In the genomic region with DNA sequence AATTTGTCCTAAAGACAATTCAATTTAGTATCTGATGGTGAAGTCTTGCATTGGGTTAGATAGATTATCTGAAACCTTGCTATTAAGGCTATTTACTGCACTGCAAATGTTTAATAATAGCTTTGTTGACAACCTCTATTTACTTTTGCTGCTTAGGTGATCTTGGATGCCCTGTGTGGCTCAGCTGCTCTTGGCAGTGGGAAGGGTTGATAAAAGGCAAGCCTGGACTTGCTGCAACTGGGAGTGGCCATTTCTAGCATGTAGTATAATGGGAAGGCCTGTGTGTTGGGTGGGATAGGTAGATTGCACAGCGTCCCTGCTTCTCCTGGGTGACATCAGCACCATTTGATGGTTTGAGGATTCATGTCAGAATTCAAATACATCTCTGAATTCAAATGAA, we compare ENCODE assay signal across 10 cellular contexts. TPM values are rescaled to one million over a fixed set of nuclear protein-coding genes. Genes with fewer than 3 reads are reported as not detected.
DNase-seq lines count a peak whose midpoint lies in the region; ATAC-seq, FAIRE-seq and TF ChIP-seq lines count a peak whose summit lies in the region.
"Had no signal": no experiment of that assay in that cellular context is flagged by ENCODE, and none has a peak within 500 bp of the region (broad histone marks: within the 10 kb centered on the region; RNA-seq: fewer than 3 reads in every experiment).

No MANE protein-coding gene starts in this region.

- no peak for TF ChIP-seq CTCF in Loucy (conservative IDR thresholded peaks at IDR 0.05; ENCODE audit: low read length)
- TF ChIP-seq CTCF in keratinocyte (optimal IDR thresholded peaks at IDR 0.05 in 1 of 3, IDR thresholded peaks at IDR 0.05 in 1 of 3, conservative IDR thresholded peaks at IDR 0.05 in 1 of 3; ENCODE audit: extremely low read depth in 1 of 3, insufficient read depth in 2 of 3, low read length in 3 of 3): no peak
- TF ChIP-seq CTCF in prostate gland (IDR thresholded peaks at IDR 0.05): no peak

- ATAC-seq in T-helper 17 cell (no peak), HG03442 (IDR thresholded peaks at IDR 0.05; ENCODE audit: unreplicated experiment) (no peak)

- no peaks in the 10 kb centered on the region for H3K36me3 Mint-ChIP-seq in CD4-positive, alpha-beta memory T cell
- H3K36me3 Mint-ChIP-seq in T-helper 17 cell (ENCODE audit: low read depth): no peaks in the 10 kb centered on the region

- no peaks in the 10 kb centered on the region for H3K27me3 ChIP-seq in CD4-positive, alpha-beta memory T cell (ENCODE audit: insufficient read depth, low read length)
- H3K27me3 ChIP-seq in Loucy (ENCODE audit: insufficient read depth, low read length, poor library complexity, severe bottlenecking) (no peaks in the 10 kb centered on the region), keratinocyte (ENCODE audit: control insufficient read depth, extremely low read depth, insufficient read depth, low read length) (no peaks in the 10 kb centered on the region), prostate gland (replicated peaks; ENCODE audit: insufficient read depth) (no peaks in the 10 kb centered on the region)

- TF ChIP-seq POLR2A in prostate gland (IDR thresholded peaks at IDR 0.05): no peak

- H4K20me1 ChIP-seq in Loucy (ENCODE audit: insufficient read depth, low read length, poor library complexity, severe bottlenecking) (no peaks in the 10 kb centered on the region), keratinocyte (ENCODE audit: control insufficient read depth, extremely low read depth, insufficient read depth, low read length) (no peaks in the 10 kb centered on the region)

- no peaks in the 10 kb centered on the region for H3K79me2 ChIP-seq in Loucy (ENCODE audit: insufficient read depth, low read length)
- no peaks in the 10 kb centered on the region for H3K79me2 ChIP-seq in keratinocyte (ENCODE audit: control insufficient read depth, insufficient read depth, low read length)

- dilution Hi-C loops in keratinocyte (cut with MboI; ENCODE audit: extremely low pct_ligation_motif_present, low sequenced_read_pairs): no loop called here

- H3K4me1 Mint-ChIP-seq in CD4-positive, alpha-beta memory T cell: peaks cover 32 to 60% (median 44%) of the 10 kb centered on the region in 4 donors
- peaks cover 27% of the 10 kb centered on the region for H3K4me1 Mint-ChIP-seq in T-helper 17 cell

- H3K27ac ChIP-seq in CD4-positive, alpha-beta memory T cell (ENCODE audit: low read depth, low read length): no peak overlapping the region
- H3K27ac ChIP-seq in keratinocyte (ENCODE audit: control insufficient read depth, insufficient read depth, low read length) (peak overlapping the region; percentile 62), prostate gland (no peak overlapping the region)

- H3K9me1 ChIP-seq in keratinocyte (ENCODE audit: control insufficient read depth, extremely low read depth, insufficient read depth, low read length): no peaks in the 10 kb centered on the region

- 47% methylated on average over 1 of the region's 1 CpG for WGBS in prostate gland

- H3K9ac ChIP-seq in Loucy (ENCODE audit: low read depth, low read length, poor library complexity, severe bottlenecking): peak overlapping the region; percentile 15
- no peak overlapping the region for H3K9ac ChIP-seq in keratinocyte (ENCODE audit: control insufficient read depth, extremely low read depth, insufficient read depth, low read length)

- H3K9me2 ChIP-seq in Loucy (replicated peaks; ENCODE audit: low read depth, low read length): no peaks in the 10 kb centered on the region

- H3K36me3 ChIP-seq in CD4-positive, alpha-beta memory T cell (ENCODE audit: insufficient read depth, low read length): no peaks in the 10 kb centered on the region
- H3K36me3 ChIP-seq in Loucy (ENCODE audit: insufficient read depth, low read length): no peaks in the 10 kb centered on the region
- H3K36me3 ChIP-seq in keratinocyte (ENCODE audit: control insufficient read depth in 2 of 2, extremely low read depth in 1 of 2, insufficient read depth in 2 of 2, low read length in 2 of 2): no peaks in the 10 kb centered on the region
- H3K36me3 ChIP-seq in prostate gland: no peaks in the 10 kb centered on the region

- H3K4me2 ChIP-seq in Loucy (ENCODE audit: low read depth, low read length, poor library complexity, severe bottlenecking) (no peak overlapping the region), keratinocyte (ENCODE audit: control insufficient read depth, extremely low read depth, insufficient read depth, low read depth, low read length) (peak overlapping the region; percentile 23)

- H3K4me3 ChIP-seq in CD4-positive, alpha-beta memory T cell (ENCODE audit: low read length in 2 of 2): no peak overlapping the region
- H3K4me3 ChIP-seq in Loucy (ENCODE audit: low read length, poor library complexity, severe bottlenecking): no peak overlapping the region
- H3K4me3 ChIP-seq in keratinocyte (ENCODE audit: control insufficient read depth in 2 of 3, extremely low read depth in 1 of 3, insufficient read depth in 2 of 3, low read depth in 1 of 3, low read length in 3 of 3): no peak overlapping the region
- H3K4me3 ChIP-seq in prostate gland: no peak overlapping the region

- no peaks in the 10 kb centered on the region for H3K9me3 ChIP-seq in CD4-positive, alpha-beta memory T cell (ENCODE audit: control insufficient read depth in 1 of 2, low read length in 2 of 2)
- H3K9me3 ChIP-seq in Loucy (ENCODE audit: insufficient read depth, low read depth, low read length) (no peaks in the 10 kb centered on the region), T-helper 17 cell (ENCODE audit: control insufficient read depth, low read length, poor library complexity, severe bottlenecking) (no peaks in the 10 kb centered on the region), keratinocyte (ENCODE audit: control insufficient read depth, low read depth, low read length) (no peaks in the 10 kb centered on the region), prostate gland (no peaks in the 10 kb centered on the region)

- intact Hi-C loops in CD4-positive, alpha-beta memory T cell (cut with micrococcal nuclease): loop anchor here (5.0 kb wide), 2 partner anchors 50 to 340 kb away; a partner anchor contains a TSS
- intact Hi-C loops in prostate gland (cut with DNase I): loop anchor here (10.0 kb wide), 1 partner anchor 63 kb away; no protein-coding TSS in a partner anchor

- peaks cover 67% of the 10 kb centered on the region for H3K4me1 ChIP-seq in CD4-positive, alpha-beta memory T cell (ENCODE audit: insufficient read depth, low read length)
- peaks cover 64% of the 10 kb centered on the region for H3K4me1 ChIP-seq in Loucy (ENCODE audit: insufficient read depth, low read length, poor library complexity, severe bottlenecking)
- peaks cover 28% of the 10 kb centered on the region for H3K4me1 ChIP-seq in keratinocyte (ENCODE audit: control insufficient read depth, extremely low read depth, insufficient read depth, low read length)
- no peaks in the 10 kb centered on the region for H3K4me1 ChIP-seq in prostate gland (replicated peaks)

- POLR2A ChIA-PET in CD4-positive, alpha-beta memory T cell (lab: Charles Lee; ENCODE audit: partially characterized antibody): interaction anchor here (1.0 kb wide), 1 partner anchor 23 kb away, joined by 3 read pairs; no protein-coding TSS in a partner anchor

- H3K27ac Mint-ChIP-seq in CD4-positive, alpha-beta memory T cell: peak overlapping the region in 4 of 7 donors; percentile 3 to 85 (median 41)
- peak overlapping the region; percentile 81 for H3K27ac Mint-ChIP-seq in T-helper 17 cell

- H3K9me3 Mint-ChIP-seq in CD4-positive, alpha-beta memory T cell: no peaks in the 10 kb centered on the region

- no peak for DNase-seq in CD4-positive, alpha-beta memory T cell
- DNase-seq in T-helper 17 cell: no peak
- DNase-seq in keratinocyte (ENCODE audit: low read depth, low spot score): peak; percentile 36
- DNase-seq in NCI-H524 (lab: John Stamatoyannopoulos, UW): no peak
- no peak for DNase-seq in T1000 (lab: John Stamatoyannopoulos, UW)
- DNase-seq in prostate gland (ENCODE audit: low spot score): no peak
- DNase-seq: activated CD4-positive, alpha-beta T cell treated with anti-CD3 and anti-CD28 coated beads, Interleukin-2, amount 50 U/mL, for 4 hours; effector memory CD4-positive, alpha-beta T cell had no signal

- H3F3A ChIP-seq in Loucy (ENCODE audit: low read depth): peaks cover 8% of the 10 kb centered on the region; the same call in 1 of the 2 replicates

- no peaks in the 10 kb centered on the region for H3K27me3 Mint-ChIP-seq in CD4-positive, alpha-beta memory T cell
- H3K27me3 Mint-ChIP-seq in T-helper 17 cell: no peaks in the 10 kb centered on the region

- FAIRE-seq in keratinocyte (lab: Jason Lieb, UNC): no peak

- H2AFZ ChIP-seq in Loucy (ENCODE audit: low read length) (no peak overlapping the region), keratinocyte (ENCODE audit: control insufficient read depth, low read length) (no peak overlapping the region)

- CTCF ChIA-PET in CD4-positive, alpha-beta memory T cell (lab: Charles Lee; ENCODE audit: partially characterized antibody): interaction anchor here (2.3 kb wide), 1 partner anchor 176 kb away, joined by 5 read pairs; no protein-coding TSS in a partner anchor

- H3K4me3 Mint-ChIP-seq in CD4-positive, alpha-beta memory T cell: peak overlapping the region in 2 of 8 donors; percentile 2 to 26
- no peak overlapping the region for H3K4me3 Mint-ChIP-seq in T-helper 17 cell

RNA-seq across cellular contexts. Expression of a gene that starts 49.1 kb away (rescaled TPM):
- total RNA-seq in CD4-positive, alpha-beta memory T cell: 10 to 100 TPM; 10.7 to 11.2 TPM
- 1 to 10 TPM; 3.2 to 3.3 TPM for polyA plus RNA-seq in CD4-positive, alpha-beta memory T cell
- 1 to 10 TPM; 6.9 to 8.7 TPM for total RNA-seq in T-helper 17 cell
- 2.6 to 3.8 TPM (median 3.4 TPM) in 3 replicates for polyA plus RNA-seq in keratinocyte
- polyA plus RNA-seq in keratinocyte (2011; ENCODE audit: low read depth): 1.4 TPM
- 2.3 and 3.3 TPM in 2 replicates for polyA plus RNA-seq in keratinocyte (2011; cell fraction: cytosol; rRNA removed)
- polyA plus RNA-seq in keratinocyte (2011; cell fraction: nucleus; rRNA removed): 5.3 and 5.6 TPM in 2 replicates
- polyA plus RNA-seq in keratinocyte (2012; ENCODE audit: low replicate concordance): 1.6 and 1.8 TPM in 2 replicates
- polyA minus RNA-seq in keratinocyte: 0.69 to 1.5 TPM (median 1.3 TPM) in 3 replicates
- polyA minus RNA-seq in keratinocyte (2011; cell fraction: cytosol; rRNA and poly(A)+ RNA removed): 0.96 TPM
- 0.95 and 2.9 TPM in 2 replicates for polyA minus RNA-seq in keratinocyte (2011; cell fraction: nucleus; rRNA and poly(A)+ RNA removed)
- 1 to 10 TPM; 2.0 to 8.4 TPM for total RNA-seq in prostate gland
